In genomic region chr16:4028144-4028543, GRCh38 we compare ENCODE assay signal across 24 cellular contexts.
"Had no signal": no experiment of that assay in that cellular context is flagged by ENCODE, and none has a peak within 500 bp of the region (broad histone marks: within the 10 kb centered on the region; RNA-seq: fewer than 3 reads in every experiment).

No MANE protein-coding gene starts in this region.

- H3K9me3 ChIP-seq: esophagus muscularis mucosa, gastroesophageal sphincter, heart left ventricle, left ventricle myocardium inferior, lower lobe of right lung, mucosa of descending colon had no signal

- H3K79me2 ChIP-seq: hepatocyte had no signal

- H3K27ac ChIP-seq: coronary artery, dorsolateral prefrontal cortex, esophagus muscularis mucosa, foreskin keratinocyte, gastroesophageal sphincter, heart left ventricle, hepatocyte, left ventricle myocardium inferior, lower lobe of right lung had no signal

- ATAC-seq: foreskin keratinocyte, gastroesophageal sphincter, heart left ventricle, left colon, left lobe of liver, lower lobe of right lung, mucosa of descending colon had no signal

- FAIRE-seq: colon, endothelial cell of umbilical vein, frontal cortex, kidney had no signal

- H3K27me3 ChIP-seq: dorsolateral prefrontal cortex, esophagus muscularis mucosa, foreskin keratinocyte, gastroesophageal sphincter, heart left ventricle, hepatocyte had no signal

- H3K36me3 ChIP-seq: esophagus muscularis mucosa, gastroesophageal sphincter, left ventricle myocardium inferior, lower lobe of right lung had no signal

- H2AFZ ChIP-seq: hepatocyte had no signal

- DNase-seq: dermis blood vessel endothelial cell; dorsolateral prefrontal cortex; effector CD4-positive, alpha-beta T cell; effector memory CD4-positive, alpha-beta T cell; foreskin keratinocyte; heart left ventricle; hypothalamus; immature natural killer cell; islet precursor cell; kidney; kidney glomerular epithelial cell; left colon; left ventricle myocardium inferior; lower lobe of right lung; mesenchymal stem cell; mucosa of descending colon had no signal

- H3K4me1 ChIP-seq: foreskin keratinocyte had no signal

- H3K4me2 ChIP-seq: hepatocyte had no signal

- H3K4me3 ChIP-seq: coronary artery, dorsolateral prefrontal cortex, esophagus muscularis mucosa, gastroesophageal sphincter, heart left ventricle, hepatocyte, left ventricle myocardium inferior, lower lobe of right lung, mucosa of descending colon had no signal
